ENCODE assay signal across 27 cellular contexts in genomic region chr7:22008011-22008410, GRCh38.
"Had no signal": no experiment of that assay in that cellular context is flagged by ENCODE, and none has a peak within 500 bp of the region (broad histone marks: within the 10 kb centered on the region; RNA-seq: fewer than 3 reads in every experiment).

No MANE protein-coding gene starts in this region.

- H3K27me3 ChIP-seq: breast epithelium, neutrophil, testis, transverse colon had no signal

- H3K4me1 Mint-ChIP-seq: activated CD4-positive, alpha-beta T cell treated with anti-CD3 and anti-CD28 coated beads, Interleukin-2, amount 10 ng/mL, durations not matched to agents 7 days and 5 days; activated naive CD4-positive, alpha-beta T cell treated with anti-CD3 and anti-CD28 coated beads, Interleukin-2, amount 50 U/mL, for 24 hours; activated naive CD8-positive, alpha-beta T cell treated with anti-CD3 and anti-CD28 coated beads, Interleukin-2, amount 50 U/mL, for 24 hours had no signal

- H3K27ac Mint-ChIP-seq: activated CD4-positive, alpha-beta T cell treated with anti-CD3 and anti-CD28 coated beads, Interleukin-2, amount 10 ng/mL, durations not matched to agents 7 days and 5 days; activated CD8-positive, alpha-beta T cell treated with anti-CD3 and anti-CD28 coated beads for 36 hours; activated naive CD4-positive, alpha-beta T cell treated with anti-CD3 and anti-CD28 coated beads, Interleukin-2, amount 50 U/mL, for 24 hours; activated naive CD8-positive, alpha-beta T cell treated with anti-CD3 and anti-CD28 coated beads, Interleukin-2, amount 50 U/mL, for 24 hours; activated T-helper 2 cell treated with anti-CD3 and anti-CD28 coated beads, Interferon-gamma antibody, Interleukin-2, Interleukin-4, amounts not matched to agents 10 μg/mL and 5 μg/mL and 100 μg/mL, durations not matched to agents 14 hours and 24 hours and 36 hours; dendritic cell treated with granulocyte-macrophage colony-stimulating factor and Interleukin-4, amounts not matched to agents 40 ng/mL and 50 ng/mL, for 4 days; natural killer cell treated with Interleukin-12 subunit alpha and Interleukin-12 subunit beta and Interleukin-15 and Interleukin-18, amount 100 ng/mL, for 72 hours had no signal

- H3K4me3 Mint-ChIP-seq: activated CD4-positive, alpha-beta T cell treated with anti-CD3 and anti-CD28 coated beads, Interleukin-2, amount 10 ng/mL, durations not matched to agents 7 days and 5 days; activated CD8-positive, alpha-beta T cell treated with anti-CD3 and anti-CD28 coated beads for 36 hours; activated naive CD4-positive, alpha-beta T cell treated with anti-CD3 and anti-CD28 coated beads, Interleukin-2, amount 50 U/mL, for 24 hours; activated naive CD8-positive, alpha-beta T cell treated with anti-CD3 and anti-CD28 coated beads, Interleukin-2, amount 50 U/mL, for 24 hours; dendritic cell treated with granulocyte-macrophage colony-stimulating factor and Interleukin-4, amounts not matched to agents 40 ng/mL and 50 ng/mL, for 4 days; natural killer cell treated with Interleukin-12 subunit alpha and Interleukin-12 subunit beta and Interleukin-15 and Interleukin-18, amount 100 ng/mL, for 72 hours had no signal

- H3K9me3 Mint-ChIP-seq: activated CD4-positive, alpha-beta T cell treated with anti-CD3 and anti-CD28 coated beads, Interleukin-2, amount 10 ng/mL, durations not matched to agents 7 days and 5 days; activated CD8-positive, alpha-beta T cell treated with anti-CD3 and anti-CD28 coated beads for 36 hours; activated naive CD4-positive, alpha-beta T cell treated with anti-CD3 and anti-CD28 coated beads, Interleukin-2, amount 50 U/mL, for 24 hours; activated naive CD8-positive, alpha-beta T cell treated with anti-CD3 and anti-CD28 coated beads, Interleukin-2, amount 50 U/mL, for 24 hours; activated T-helper 2 cell treated with anti-CD3 and anti-CD28 coated beads, Interferon-gamma antibody, Interleukin-2, Interleukin-4, amounts not matched to agents 10 μg/mL and 5 μg/mL and 100 μg/mL, durations not matched to agents 14 hours and 24 hours and 36 hours; dendritic cell treated with granulocyte-macrophage colony-stimulating factor and Interleukin-4, amounts not matched to agents 40 ng/mL and 50 ng/mL, for 4 days; natural killer cell treated with Interleukin-12 subunit alpha and Interleukin-12 subunit beta and Interleukin-15 and Interleukin-18, amount 100 ng/mL, for 72 hours had no signal

- H3K27ac ChIP-seq: breast epithelium, epithelial cell of prostate, left ventricle myocardium inferior, neutrophil, prostate gland, skin epidermis, testis, transverse colon, WERI-Rb-1 had no signal

- H3K9me3 ChIP-seq: breast epithelium, left ventricle myocardium inferior, mucosa of descending colon, neutrophil, prostate gland, testis, transverse colon had no signal

- H3K36me3 Mint-ChIP-seq: activated naive CD4-positive, alpha-beta T cell treated with anti-CD3 and anti-CD28 coated beads, Interleukin-2, amount 50 U/mL, for 24 hours; natural killer cell treated with Interleukin-12 subunit alpha and Interleukin-12 subunit beta and Interleukin-15 and Interleukin-18, amount 100 ng/mL, for 72 hours had no signal

- ATAC-seq: activated CD8-positive, alpha-beta T cell treated with anti-CD3 and anti-CD28 coated beads for 36 hours; activated naive CD8-positive, alpha-beta T cell treated with anti-CD3 and anti-CD28 coated beads, Interleukin-2, amount 50 U/mL, for 24 hours; mucosa of descending colon; natural killer cell treated with Interleukin-12 subunit alpha and Interleukin-12 subunit beta and Interleukin-15 and Interleukin-18, amount 100 ng/mL, for 72 hours; sciatic nerve; stimulated activated naive CD8-positive, alpha-beta T cell treated with anti-CD3 and anti-CD28 coated beads, Interleukin-15, Interleukin-2, amounts not matched to agents 100 U/mL and 50 U/mL, for 24 hours had no signal

- H3K4me3 ChIP-seq: breast epithelium, left ventricle myocardium inferior, lung, mucosa of descending colon, prostate gland, skin epidermis, testis, transverse colon had no signal

- DNase-seq: activated CD4-positive, alpha-beta T cell treated with anti-CD3 and anti-CD28 coated beads, Interleukin-2, amount 10 ng/mL, durations not matched to agents 7 days and 5 days; activated CD4-positive, CD25-positive, alpha-beta regulatory T cell treated with anti-CD3 and anti-CD28 coated beads, Interleukin-2, amount 50 U/mL, for 72 hours; activated CD8-positive, alpha-beta T cell treated with anti-CD3 and anti-CD28 coated beads for 36 hours; activated naive CD8-positive, alpha-beta T cell treated with anti-CD3 and anti-CD28 coated beads, Interleukin-2, amount 50 U/mL, for 24 hours; activated T-cell treated with anti-CD3 and anti-CD28 coated beads, Interleukin-2, amount 50 U/mL, for 48 hours; central memory CD4-positive, alpha-beta T cell; left ventricle myocardium inferior; mucosa of descending colon; retina; stimulated activated CD4-positive, alpha-beta T cell treated with anti-CD3 and anti-CD28 coated beads, Interleukin-12 subunit alpha, Interleukin-12 subunit beta, amount 100 ng/mL, for 4 hours; stimulated activated CD4-positive, alpha-beta T cell treated with anti-CD3 and anti-CD28 coated beads, Interleukin-4, amount 100 ng/mL, for 1 hour; stimulated activated naive CD8-positive, alpha-beta T cell treated with anti-CD3 and anti-CD28 coated beads, Interleukin-15, Interleukin-2, amounts not matched to agents 100 U/mL and 50 U/mL, for 24 hours; T1000; testis; transverse colon had no signal

- H3K36me3 ChIP-seq: breast epithelium, left ventricle myocardium inferior, neutrophil, prostate gland, transverse colon, WERI-Rb-1 had no signal

- H3K27me3 Mint-ChIP-seq: dendritic cell treated with granulocyte-macrophage colony-stimulating factor and Interleukin-4, amounts not matched to agents 40 ng/mL and 50 ng/mL, for 4 days had no signal

- H3K4me1 ChIP-seq: breast epithelium, left ventricle myocardium inferior, prostate gland, testis, transverse colon had no signal
